ENCODE assay signal across 12 cellular contexts in genomic region chr20:3925899-3926638, GRCh38. TPM values are rescaled to one million over a fixed set of nuclear protein-coding genes. Genes with fewer than 3 reads are reported as not detected.
A peak's percentile ranks its signal among the peaks of the same experiment; 100 is the strongest.
DNase-seq lines count a peak whose midpoint lies in the region; ATAC-seq and TF ChIP-seq lines count a peak whose summit lies in the region.
"Had no signal": no experiment of that assay in that cellular context is flagged by ENCODE, and none has a peak within 500 bp of the region (broad histone marks: within the 10 kb centered on the region; RNA-seq: fewer than 3 reads in every experiment).

No MANE protein-coding gene starts in this region.

- peaks cover 0 to 3% (median 0%) of the 10 kb centered on the region in 3 donors for H3K27me3 Mint-ChIP-seq in CD14-positive monocyte (ENCODE audit: low read depth in 3 of 3)
- H3K27me3 Mint-ChIP-seq in Calu3 (ENCODE audit: unreplicated experiment), result no peaks in the 10 kb centered on the region
- H3K27me3 Mint-ChIP-seq in activated CD8-positive, alpha-beta T cell treated with anti-CD3 and anti-CD28 coated beads for 36 hours, result no peaks in the 10 kb centered on the region
- H3K27me3 Mint-ChIP-seq in mesothelial cell of epicardium (ENCODE audit: low read depth), result no peaks in the 10 kb centered on the region

- TF ChIP-seq CTCF in CD14-positive monocyte (IDR thresholded peaks at IDR 0.05) (no peak), Calu3 (IDR thresholded peaks at IDR 0.05; ENCODE audit: unreplicated experiment) (no peak), mesothelial cell of epicardium (IDR thresholded peaks at IDR 0.05; ENCODE audit: unreplicated experiment) (no peak), tibial artery (IDR thresholded peaks at IDR 0.05) (no peak), foreskin keratinocyte (conservative IDR thresholded peaks at IDR 0.05) (no peak)
- no peak for TF ChIP-seq CTCF in activated CD8-positive, alpha-beta T cell treated with anti-CD3 and anti-CD28 coated beads for 36 hours (IDR thresholded peaks at IDR 0.05)

- H3K4me1 Mint-ChIP-seq in CD14-positive monocyte (peaks cover 89% of the 10 kb centered on the region), Calu3 (ENCODE audit: low read depth, unreplicated experiment) (peaks cover 12% of the 10 kb centered on the region), mesothelial cell of epicardium (peaks cover 23% of the 10 kb centered on the region)
- H3K4me1 Mint-ChIP-seq in activated CD8-positive, alpha-beta T cell treated with anti-CD3 and anti-CD28 coated beads for 36 hours (ENCODE audit: low read depth), result peaks cover 46% of the 10 kb centered on the region

- no peak overlapping the region for H3K4me3 ChIP-seq in tibial artery
- H3K4me3 ChIP-seq: MG63, mucosa of descending colon, SK-N-MC, skin epidermis had no signal

- H3K9me3 Mint-ChIP-seq in CD14-positive monocyte (no peaks in the 10 kb centered on the region), Calu3 (ENCODE audit: low read depth, unreplicated experiment) (no peaks in the 10 kb centered on the region), mesothelial cell of epicardium (no peaks in the 10 kb centered on the region)
- H3K9me3 Mint-ChIP-seq in activated CD8-positive, alpha-beta T cell treated with anti-CD3 and anti-CD28 coated beads for 36 hours, result no peaks in the 10 kb centered on the region

- H3K27me3 ChIP-seq in tibial artery (no peaks in the 10 kb centered on the region), foreskin keratinocyte (no peaks in the 10 kb centered on the region)
- H3K27me3 ChIP-seq: MG63 had no signal

- H3K4me1 ChIP-seq in tibial artery (peaks cover 0 to 51% (median 21%) of the 10 kb centered on the region in 4 donors), foreskin keratinocyte (no peaks in the 10 kb centered on the region)

- peak overlapping the region; percentile 86 to 94 (median 89) for H3K27ac Mint-ChIP-seq in CD14-positive monocyte
- H3K27ac Mint-ChIP-seq in Calu3 (ENCODE audit: unreplicated experiment), result peak overlapping the region; percentile 37
- H3K27ac Mint-ChIP-seq in activated CD8-positive, alpha-beta T cell treated with anti-CD3 and anti-CD28 coated beads for 36 hours, result peak overlapping the region; percentile 38
- peak overlapping the region; percentile 84 for H3K27ac Mint-ChIP-seq in mesothelial cell of epicardium

- no peak for ATAC-seq in activated CD8-positive, alpha-beta T cell treated with anti-CD3 and anti-CD28 coated beads for 36 hours
- ATAC-seq in HG03378 (IDR thresholded peaks at IDR 0.05; ENCODE audit: unreplicated experiment), result no peak
- ATAC-seq in foreskin keratinocyte, result no peak
- ATAC-seq: mucosa of descending colon had no signal

- DNase-seq in CD14-positive monocyte (ENCODE audit: low spot score) (no peak), Calu3 (no peak), mesothelial cell of epicardium (ENCODE audit: low spot score in 2 of 2, unreplicated experiment in 2 of 2) (no peak), tibial artery (no peak), foreskin keratinocyte (no peak)
- DNase-seq in activated CD8-positive, alpha-beta T cell treated with anti-CD3 and anti-CD28 coated beads for 36 hours, result no peak
- DNase-seq: MG63, mucosa of descending colon, NCI-H510A treated with DMSO at 0.1 percent for 48 hours had no signal

- CTCF ChIA-PET in Calu3 (lab: Charles Lee), result no interaction called here
- CTCF ChIA-PET in activated CD8-positive, alpha-beta T cell treated with anti-CD3 and anti-CD28 coated beads for 36 hours (lab: Charles Lee), result interaction anchor here (0.6 to 1.8 kb wide), 3 partner anchors 9 to 159 kb away, joined by 3 to 4 read pairs (median 3); no protein-coding TSS in a partner anchor

- peaks cover 2 to 40% (median 28%) of the 10 kb centered on the region in 3 donors for H3K36me3 ChIP-seq in tibial artery

- no TSS peak for BruUV-seq in Calu3 (replicated peaks; lab: Mats Ljungman, UMichigan)

- POLR2A ChIA-PET in activated CD8-positive, alpha-beta T cell treated with anti-CD3 and anti-CD28 coated beads for 36 hours (lab: Charles Lee), result interaction anchor here (0.6 to 2.9 kb wide), 3 partner anchors 9 to 25 kb away, joined by 3 to 7 read pairs (median 4); no protein-coding TSS in a partner anchor

- no peaks in the 10 kb centered on the region for H3K9me3 ChIP-seq in tibial artery
- H3K9me3 ChIP-seq: MG63, mucosa of descending colon had no signal

- intact Hi-C loops in CD14-positive monocyte (cut with micrococcal nuclease), result loop anchor here (5.0 to 10.0 kb wide), 3 partner anchors 34 to 169 kb away; no protein-coding TSS in a partner anchor
- intact Hi-C loops in Calu3 (cut with micrococcal nuclease; ENCODE audit: unreplicated experiment), result no loop called here
- intact Hi-C loops in activated CD8-positive, alpha-beta T cell treated with anti-CD3 and anti-CD28 coated beads for 36 hours (cut with micrococcal nuclease), result no loop called here
- intact Hi-C loops in tibial artery (cut with DNase I; ENCODE audit: low total_unique reads), result no loop called here

- H3K4me3 Mint-ChIP-seq in CD14-positive monocyte (peak overlapping the region in 1 of 2 donors; percentile 52), Calu3 (ENCODE audit: low read depth, unreplicated experiment) (no peak overlapping the region), mesothelial cell of epicardium (no peak overlapping the region)
- H3K4me3 Mint-ChIP-seq in activated CD8-positive, alpha-beta T cell treated with anti-CD3 and anti-CD28 coated beads for 36 hours, result no peak overlapping the region

- H3K36me3 Mint-ChIP-seq in CD14-positive monocyte (peaks cover 42 to 52% of the 10 kb centered on the region in 2 donors), Calu3 (ENCODE audit: insufficient read depth, unreplicated experiment) (peaks cover 58% of the 10 kb centered on the region), mesothelial cell of epicardium (peaks cover 12% of the 10 kb centered on the region)
- H3K36me3 Mint-ChIP-seq in activated CD8-positive, alpha-beta T cell treated with anti-CD3 and anti-CD28 coated beads for 36 hours (ENCODE audit: low read depth), result peaks cover 25% of the 10 kb centered on the region

- H3K27ac ChIP-seq in tibial artery (no peak overlapping the region), foreskin keratinocyte (no peak overlapping the region)

RNA-seq across cellular contexts. Expression of gene PANK2, which starts 36.9 kb away (rescaled TPM):
- polyA plus RNA-seq in CD14-positive monocyte, result 10 to 100 TPM; 48.0 to 65.7 TPM
- 37.9 TPM in 2 replicates for total RNA-seq in Calu3 (2022)
- total RNA-seq in activated CD8-positive, alpha-beta T cell treated with anti-CD3 and anti-CD28 coated beads for 36 hours, result 10 to 100 TPM; 47.6 to 50.3 TPM
- total RNA-seq in mesothelial cell of epicardium, result 48.3 to 52.5 TPM (median 48.7 TPM) in 3 replicates
- total RNA-seq in foreskin keratinocyte, result 33.4 and 35.4 TPM in 2 replicates
- 26.3 and 27.8 TPM in 2 replicates for polyA plus RNA-seq in foreskin keratinocyte

Comparison
In these comparisons a context has a peak if more than half of its experiments do, and no peak if none do; other contexts are left out.
1. H3K27ac Mint-ChIP-seq: peak in every context shown above with its lines; median percentile 89 in CD14-positive monocyte; 84 in mesothelial cell of epicardium; 38 in activated CD8-positive, alpha-beta T cell treated with anti-CD3 and anti-CD28 coated beads for 36 hours; 37 in Calu3.
2. intact Hi-C loops: an anchor here in CD14-positive monocyte (5.0 to 10.0 kb wide); none called in Calu3, activated CD8-positive, alpha-beta T cell treated with anti-CD3 and anti-CD28 coated beads for 36 hours and tibial artery.